22 cellular contexts compared by ENCODE assay signal in genomic region chr19:28075229-28075628, GRCh38.
"Had no signal": no experiment of that assay in that cellular context is flagged by ENCODE, and none has a peak within 500 bp of the region (broad histone marks: within the 10 kb centered on the region; RNA-seq: fewer than 3 reads in every experiment).

No MANE protein-coding gene starts in this region.

- H3K4me3 ChIP-seq: dorsolateral prefrontal cortex, lung, mucosa of descending colon, right lobe of liver, suprapubic skin, transverse colon, vagina had no signal

- H3K9ac ChIP-seq: parathyroid adenoma had no signal

- H3K27ac ChIP-seq: dorsolateral prefrontal cortex, neutrophil, parathyroid adenoma, right lobe of liver, suprapubic skin, transverse colon, vagina had no signal

- H3K4me1 ChIP-seq: parathyroid adenoma, right lobe of liver, suprapubic skin, transverse colon, vagina had no signal

- DNase-seq: dorsolateral prefrontal cortex; effector CD4-positive, alpha-beta T cell; head of caudate nucleus; kidney; mucosa of descending colon; naive B cell; right lobe of liver; small intestine; stimulated activated CD4-positive, alpha-beta T cell treated with anti-CD3 and anti-CD28 coated beads, Interleukin-12 subunit alpha, Interleukin-12 subunit beta, amount 100 ng/mL, for 4 hours; stimulated activated CD4-positive, alpha-beta T cell treated with anti-CD3 and anti-CD28 coated beads, Interleukin-1b, Interleukin-23, amount 100 ng/mL, for 48 hours; stimulated activated CD4-positive, alpha-beta T cell treated with anti-CD3 and anti-CD28 coated beads, Interleukin-4, amount 100 ng/mL, for 1 hour; stimulated activated CD8-positive, alpha-beta memory T cell treated with anti-CD3 and anti-CD28 coated beads, Interleukin-4, amount 100 ng/mL, for 48 hours; stimulated activated naive CD4-positive, alpha-beta T cell; stimulated activated naive CD8-positive, alpha-beta T cell treated with anti-CD3 and anti-CD28 coated beads, Interleukin-15, amount 100 ng/mL, for 72 hours; transverse colon had no signal

- H3K9me3 ChIP-seq: mucosa of descending colon, neutrophil, right lobe of liver, suprapubic skin, transverse colon, vagina had no signal

- H2AFZ ChIP-seq: parathyroid adenoma had no signal

- H3K27me3 ChIP-seq: neutrophil, right lobe of liver, suprapubic skin, transverse colon, vagina had no signal

- ATAC-seq: left lobe of liver; mucosa of descending colon; natural killer cell treated with Interleukin-12 subunit alpha and Interleukin-12 subunit beta and Interleukin-15 and Interleukin-18, amount 100 ng/mL, for 72 hours; right lobe of liver; stimulated activated naive CD8-positive, alpha-beta T cell treated with anti-CD3 and anti-CD28 coated beads, Interleukin-15, amount 100 ng/mL, for 72 hours had no signal

- H3K36me3 ChIP-seq: neutrophil, right lobe of liver, suprapubic skin, transverse colon, vagina had no signal
